Comparison of ENCODE assay signal across 8 cellular contexts in genomic region chr18:45106331-45106774, GRCh38.
DNase-seq lines count a peak whose midpoint lies in the region; ATAC-seq, FAIRE-seq and TF ChIP-seq lines count a peak whose summit lies in the region.

No MANE protein-coding gene starts in this region.

- intact Hi-C loops in pancreas (cut with DNase I): no loop called here

- no peak overlapping the region for H3K4me2 ChIP-seq in SK-N-SH

- H3K36me3 Mint-ChIP-seq in type B pancreatic cell: no peaks in the 10 kb centered on the region

- TF ChIP-seq RAD21 in SK-N-SH (IDR thresholded peaks at IDR 0.05; ENCODE audit: low read length): no peak

- peak overlapping the region in 1 of 2 experiments; percentile 25; a peak in 2 of 4 replicates for H3K27ac ChIP-seq in SK-N-SH (ENCODE audit: low read depth in 2 of 2, low read length in 1 of 2)
- H3K27ac ChIP-seq in pancreas: no peak overlapping the region

- peaks cover 4% of the 10 kb centered on the region for H3K27me3 Mint-ChIP-seq in type B pancreatic cell

- H3K27ac Mint-ChIP-seq in type B pancreatic cell: no peak overlapping the region

- TF ChIP-seq EP300 in SK-N-SH (IDR thresholded peaks at IDR 0.05; ENCODE audit: borderline replicate concordance in 1 of 2, low read depth in 1 of 2, low read length in 1 of 2): no peak

- H3K4me1 ChIP-seq in SK-N-SH (ENCODE audit: control insufficient read depth in 1 of 2, insufficient read depth in 2 of 2, low read depth in 1 of 2, low read length in 1 of 2): peaks cover 0 to 4% of the 10 kb centered on the region in 2 experiments; a peak in 3 of 4 replicates
- H3K4me1 ChIP-seq in pancreas: no peaks in the 10 kb centered on the region

- H3K4me3 ChIP-seq in SK-N-SH (ENCODE audit: low read depth in 2 of 2, low read length in 1 of 2) (no peak overlapping the region), pancreas (no peak overlapping the region)

- no peak overlapping the region for H3K9ac ChIP-seq in SK-N-SH

- peak; percentile 82 for ATAC-seq in HG03095 (IDR thresholded peaks at IDR 0.05; ENCODE audit: unreplicated experiment)
- ATAC-seq in pancreas: peak in 3 of 4 donors; percentile 38 to 67 (median 50)

- H3K9me3 Mint-ChIP-seq in type B pancreatic cell: no peaks in the 10 kb centered on the region

- no peak for FAIRE-seq in pancreas (lab: Jason Lieb, UNC)

- H2AFZ ChIP-seq in SK-N-SH (ENCODE audit: low read depth): no peak overlapping the region

- H3K4me3 Mint-ChIP-seq in type B pancreatic cell: no peak overlapping the region

- 58% methylated on average over 2 of the region's 2 CpGs for WGBS in SK-N-SH (ENCODE audit: low lambda C conversion rate)
- 62 to 66% methylated on average over 2 of the region's 2 CpGs for WGBS in pancreas, 2 donors

- H3K36me3 ChIP-seq in SK-N-SH (replicated peaks in 1 of 2; ENCODE audit: control insufficient read depth in 1 of 2, insufficient read depth in 2 of 2, low read length in 1 of 2): no peaks in the 10 kb centered on the region
- no peaks in the 10 kb centered on the region for H3K36me3 ChIP-seq in pancreas

- no peaks in the 10 kb centered on the region for H3K9me2 ChIP-seq in SK-N-SH

- peak; percentile 4 for DNase-seq in stimulated activated CD8-positive, alpha-beta memory T cell treated with anti-CD3 and anti-CD28 coated beads, Interleukin-12 subunit alpha, Interleukin-12 subunit beta, amount 100 ng/mL, for 4 hours (ENCODE audit: low read depth)
- DNase-seq in stimulated activated CD8-positive, alpha-beta memory T cell treated with anti-CD3 and anti-CD28 coated beads, Interleukin-4, amount 100 ng/mL, for 48 hours: no peak
- no peak for DNase-seq in SK-N-SH
- DNase-seq in pancreas: no peak
- DNase-seq in DMS79 treated with DMSO at 0.1 percent for 48 hours (lab: John Stamatoyannopoulos, UW): no peak
- DNase-seq in NCI-H748 treated with DMSO at 0.1 percent for 48 hours (lab: John Stamatoyannopoulos, UW): no peak
- no peak for DNase-seq in type B pancreatic cell (ENCODE audit: extremely low spot score, unreplicated experiment)

- POLR2A ChIA-PET in SK-N-SH (lab: Yijun Ruan, JAX): no interaction called here

- no peaks in the 10 kb centered on the region for H3K79me2 ChIP-seq in SK-N-SH (ENCODE audit: insufficient read depth)

- TF ChIP-seq CTCF in SK-N-SH (IDR thresholded peaks at IDR 0.05) (no peak), pancreas (IDR thresholded peaks at IDR 0.05) (no peak), type B pancreatic cell (conservative IDR thresholded peaks at IDR 0.05) (no peak)

- H3K27me3 ChIP-seq in SK-N-SH (ENCODE audit: insufficient read depth) (no peaks in the 10 kb centered on the region), pancreas (no peaks in the 10 kb centered on the region)

- H3F3A ChIP-seq in SK-N-SH (replicated peaks; ENCODE audit: insufficient read depth): no peaks in the 10 kb centered on the region

- H3K9me3 ChIP-seq in SK-N-SH (no peaks in the 10 kb centered on the region), pancreas (no peaks in the 10 kb centered on the region)

- H3K4me1 Mint-ChIP-seq in type B pancreatic cell (ENCODE audit: unreplicated experiment): peaks cover 16% of the 10 kb centered on the region

- CTCF ChIA-PET in SK-N-SH (lab: Yijun Ruan, JAX): no interaction called here

- H4K20me1 ChIP-seq in SK-N-SH (ENCODE audit: insufficient read depth): no peaks in the 10 kb centered on the region

TF ChIP-seq in SK-N-SH, 30 proteins besides CTCF, POLR2A, EP300 and RAD21:
- no peak for TF ChIP-seq TAF1 (IDR thresholded peaks at IDR 0.05; ENCODE audit: borderline replicate concordance, low read depth, low read length)
- no peak for TF ChIP-seq GABPA (IDR thresholded peaks at IDR 0.05; ENCODE audit: low read depth)
- TF ChIP-seq ZBTB33 (IDR thresholded peaks at IDR 0.05; ENCODE audit: borderline replicate concordance, low read depth): no peak
- no peak for TF ChIP-seq REST (IDR thresholded peaks at IDR 0.05; ENCODE audit: low read depth, low read length)
- no peak for TF ChIP-seq MXI1 (IDR thresholded peaks at IDR 0.05; ENCODE audit: low read depth, low read length)
- TF ChIP-seq POLR2AphosphoS5 (IDR thresholded peaks at IDR 0.05; ENCODE audit: low read depth, low read length): no peak
- no peak for TF ChIP-seq IRF3 (IDR thresholded peaks at IDR 0.05; ENCODE audit: low read depth, low read length)
- TF ChIP-seq RXRA (IDR thresholded peaks at IDR 0.05; ENCODE audit: borderline replicate concordance, low read depth): no peak
- no peak for TF ChIP-seq TEAD4 (IDR thresholded peaks at IDR 0.05; ENCODE audit: borderline replicate concordance, insufficient read depth)
- TF ChIP-seq YY1 (IDR thresholded peaks at IDR 0.05; ENCODE audit: low read depth): no peak
- TF ChIP-seq NFIC (IDR thresholded peaks at IDR 0.05; ENCODE audit: borderline replicate concordance): 0 out of 2 replicates have a peak, but pooled peaks have one; percentile 10
- peak; percentile 12; the same call in 1 of the 2 replicates for TF ChIP-seq RCOR1 (IDR thresholded peaks at IDR 0.05; ENCODE audit: low read length)
- TF ChIP-seq TCF12 (IDR thresholded peaks at IDR 0.05): peak; percentile 73
- TF ChIP-seq FOXM1 (IDR thresholded peaks at IDR 0.05; ENCODE audit: low read depth): no peak
TF ChIP-seq in SK-N-SH: peak in this region for 3.
